ENCODE assay signal across 16 cellular contexts in the genomic region with DNA sequence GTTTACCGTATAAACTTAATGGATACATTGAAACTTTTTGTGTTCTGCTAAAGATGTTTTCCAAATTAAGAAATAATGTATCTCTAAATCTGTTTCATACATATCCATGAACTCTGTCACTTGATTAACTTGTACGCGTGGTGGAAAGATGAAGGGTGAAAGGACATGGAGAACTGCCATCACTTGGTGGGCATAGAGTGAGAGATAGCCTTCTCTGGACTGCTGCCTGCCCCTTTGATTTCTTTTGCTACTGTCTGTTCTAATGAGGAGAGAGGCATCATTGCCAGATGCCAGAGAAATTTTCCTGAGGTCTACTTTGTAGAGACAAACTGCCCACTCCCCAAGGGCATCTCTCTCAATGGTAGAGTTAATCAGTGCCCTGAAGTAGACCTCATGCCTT.
A peak's percentile ranks its signal among the peaks of the same experiment; 100 is the strongest.
DNase-seq lines count a peak whose midpoint lies in the region; ATAC-seq and TF ChIP-seq lines count a peak whose summit lies in the region.
"Had no signal": no experiment of that assay in that cellular context is flagged by ENCODE, and none has a peak within 500 bp of the region (broad histone marks: within the 10 kb centered on the region; RNA-seq: fewer than 3 reads in every experiment).

No MANE protein-coding gene starts in this region.

- ATAC-seq in left ventricle myocardium superior (peak; percentile 83), thoracic aorta (ENCODE audit: insufficient number of reproducible peaks, low FRiP score, low read depth) (no peak), HG03095 (IDR thresholded peaks at IDR 0.05; ENCODE audit: unreplicated experiment) (no peak)

- H3K36me3 Mint-ChIP-seq in HFFc6 (ENCODE audit: low read depth) (peaks cover 3% of the 10 kb centered on the region; the same call in 1 of the 2 replicates), chondrocyte (ENCODE audit: low read depth) (peaks cover 4% of the 10 kb centered on the region)

- intact Hi-C loops in left ventricle myocardium superior (cut with micrococcal nuclease), result no loop called here

- no peak overlapping the region for H3K4me3 ChIP-seq in thoracic aorta

- H3K27ac ChIP-seq in thoracic aorta, result peak overlapping the region; percentile 15 to 68
- H3K27ac ChIP-seq: RWPE1 had no signal

- peaks cover 10 to 32% of the 10 kb centered on the region in 2 donors for H3K4me1 ChIP-seq in thoracic aorta (ENCODE audit: control insufficient read depth in 1 of 2, low read depth in 2 of 2)

- H3K27me3 ChIP-seq in thoracic aorta (replicated peaks; ENCODE audit: insufficient read depth), result no peaks in the 10 kb centered on the region

- TF ChIP-seq CTCF in HFFc6 (IDR thresholded peaks at IDR 0.05), result no peak
- TF ChIP-seq CTCF in chondrocyte (IDR thresholded peaks at IDR 0.05), result no peak
- no peak for TF ChIP-seq CTCF in thoracic aorta (IDR thresholded peaks at IDR 0.05)

- H3K27me3 Mint-ChIP-seq in HFFc6 (ENCODE audit: insufficient read depth) (no peaks in the 10 kb centered on the region), chondrocyte (ENCODE audit: low read depth) (no peaks in the 10 kb centered on the region)
- H3K27me3 Mint-ChIP-seq: B cell; CD4-positive, alpha-beta T cell had no signal

- H3K27ac Mint-ChIP-seq in HFFc6 (peak overlapping the region; percentile 4; the same call in 1 of the 2 replicates), chondrocyte (ENCODE audit: unreplicated experiment) (peak overlapping the region; percentile 91)
- H3K27ac Mint-ChIP-seq: B cell; CD4-positive, alpha-beta T cell had no signal

- DNase-seq in HFFc6 (no peak), chondrocyte (ENCODE audit: low spot score) (no peak), left ventricle myocardium superior (no peak), thoracic aorta (ENCODE audit: low spot score) (no peak), dedifferentiated amniotic fluid mesenchymal stem cell (ENCODE audit: extremely low spot score) (no peak)
- DNase-seq in activated CD4-positive, CD25-positive, alpha-beta regulatory T cell treated with anti-CD3 and anti-CD28 coated beads, Interleukin-2, amount 50 U/mL, for 72 hours, result no peak
- DNase-seq: CD4-positive, alpha-beta T cell; DMS79 treated with DMSO at 0.1 percent for 48 hours; GOT3; KBM-7; NCI-H146; NCI-H345; NCI-H526 treated with DMSO at 0.1 percent for 48 hours had no signal

- no peak overlapping the region for H3K4me3 Mint-ChIP-seq in HFFc6
- H3K4me3 Mint-ChIP-seq in chondrocyte (ENCODE audit: unreplicated experiment), result peak overlapping the region; percentile 2
- H3K4me3 Mint-ChIP-seq: B cell; CD4-positive, alpha-beta T cell had no signal

- no peaks in the 10 kb centered on the region for H3K36me3 ChIP-seq in thoracic aorta

- H3K9me3 Mint-ChIP-seq in HFFc6 (no peaks in the 10 kb centered on the region), chondrocyte (ENCODE audit: low read depth) (no peaks in the 10 kb centered on the region)
- H3K9me3 Mint-ChIP-seq: CD4-positive, alpha-beta T cell had no signal

- H3K4me1 Mint-ChIP-seq in HFFc6 (ENCODE audit: low read depth), result peaks cover 9% of the 10 kb centered on the region
- peaks cover 37% of the 10 kb centered on the region for H3K4me1 Mint-ChIP-seq in chondrocyte (ENCODE audit: low read depth)
- H3K4me1 Mint-ChIP-seq: B cell had no signal

- H3K9me3 ChIP-seq in thoracic aorta, result no peaks in the 10 kb centered on the region
